Comparison of ENCODE assay signal across 8 cellular contexts in the genomic region with DNA sequence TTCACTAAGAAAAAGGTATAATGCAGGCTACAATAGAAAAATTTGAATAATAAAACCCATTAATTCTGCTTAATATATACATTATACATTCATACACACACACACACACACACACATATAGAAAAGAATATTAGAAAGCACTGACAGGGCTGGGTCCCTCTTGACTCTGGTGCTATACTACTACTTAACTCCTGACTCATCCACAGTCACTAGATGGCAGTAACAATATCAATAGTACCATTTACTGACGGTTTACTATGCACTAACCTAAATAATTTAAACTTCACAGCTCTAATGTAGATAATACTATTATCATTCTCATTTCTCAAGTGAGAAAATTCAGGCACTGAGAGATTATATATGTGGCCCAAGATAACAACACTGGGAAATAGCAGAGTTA.
DNase-seq lines count a peak whose midpoint lies in the region; ATAC-seq and TF ChIP-seq lines count a peak whose summit lies in the region.

No MANE protein-coding gene starts in this region.

- no peak overlapping the region for H3K9ac ChIP-seq in MM.1S (ENCODE audit: low read length)
- H3K9ac ChIP-seq in endodermal cell (ENCODE audit: extremely low read depth, low read length, poor library complexity, severe bottlenecking): no peak overlapping the region

- H3K9me3 ChIP-seq in MM.1S (replicated peaks; ENCODE audit: insufficient read depth, low read length): no peaks in the 10 kb centered on the region
- H3K9me3 ChIP-seq in endodermal cell (ENCODE audit: control insufficient read depth, low read length): peaks cover 12% of the 10 kb centered on the region

- no peak overlapping the region for H2AFZ ChIP-seq in MM.1S (ENCODE audit: low read length)

- H3K4me1 ChIP-seq in MM.1S (ENCODE audit: low read length) (no peaks in the 10 kb centered on the region), endodermal cell (ENCODE audit: control insufficient read depth, insufficient read depth, low read length) (no peaks in the 10 kb centered on the region)

- H3K4me2 ChIP-seq in MM.1S (ENCODE audit: low read depth, low read length): no peak overlapping the region

- no peaks in the 10 kb centered on the region for H3K79me2 ChIP-seq in MM.1S (ENCODE audit: low read length)

- H3K4me3 ChIP-seq in AG09309 (ENCODE audit: control insufficient read depth, low read depth, low read length) (no peak overlapping the region), MM.1S (ENCODE audit: low read length) (no peak overlapping the region), endodermal cell (ENCODE audit: low read length) (no peak overlapping the region), coronary artery (no peak overlapping the region)

- H3K9me3 Mint-ChIP-seq in endodermal cell: peaks cover 8% of the 10 kb centered on the region

- no peaks in the 10 kb centered on the region for H3K4me1 Mint-ChIP-seq in endodermal cell

- peaks cover 49% of the 10 kb centered on the region for H3K36me3 Mint-ChIP-seq in endodermal cell (ENCODE audit: low read depth)

- H4K20me1 ChIP-seq in MM.1S (ENCODE audit: insufficient read depth, low read length): no peaks in the 10 kb centered on the region

- H3K27me3 ChIP-seq in MM.1S (replicated peaks; ENCODE audit: insufficient read depth, low read length) (no peaks in the 10 kb centered on the region), endodermal cell (ENCODE audit: control insufficient read depth, insufficient read depth, low read length, poor library complexity, severe bottlenecking) (no peaks in the 10 kb centered on the region)

- ATAC-seq in GM18868 (IDR thresholded peaks at IDR 0.05; ENCODE audit: unreplicated experiment): peak; percentile 79

- peak; percentile 20 for TF ChIP-seq CTCF in AG09309 (IDR thresholded peaks at IDR 0.05; ENCODE audit: control insufficient read depth, insufficient read depth, low read depth, low read length, missing control alignments)
- TF ChIP-seq CTCF in MM.1S (IDR thresholded peaks at IDR 0.05; ENCODE audit: low read length): peak; percentile 26
- TF ChIP-seq CTCF in endodermal cell (conservative IDR thresholded peaks at IDR 0.05): peak; percentile 63
- TF ChIP-seq CTCF in coronary artery (IDR thresholded peaks at IDR 0.05): no peak

- no peak overlapping the region for H3K27ac Mint-ChIP-seq in endodermal cell

- H3K27me3 Mint-ChIP-seq in endodermal cell (ENCODE audit: insufficient read depth): no peaks in the 10 kb centered on the region

- H3K9me2 ChIP-seq in MM.1S (replicated peaks; ENCODE audit: insufficient read depth, low read length): no peaks in the 10 kb centered on the region

- WGBS in endodermal cell (ENCODE audit: insufficient coverage in 1 of 2, insufficient read length in 1 of 2), 2 experiments: 73% methylated on average over 1 of the region's 1 CpG; no CpG with 5 or more reads in 1 of the 2 experiments

- H3K27ac ChIP-seq in MM.1S (ENCODE audit: low read length) (no peak overlapping the region), endodermal cell (ENCODE audit: low read depth, low read length) (no peak overlapping the region), coronary artery (no peak overlapping the region)

- H3K4me3 Mint-ChIP-seq in endodermal cell: no peak overlapping the region

- H3K36me3 ChIP-seq in MM.1S (replicated peaks; ENCODE audit: insufficient read depth, low read length): no peaks in the 10 kb centered on the region; the same call in 1 of the 2 replicates
- H3K36me3 ChIP-seq in endodermal cell (ENCODE audit: control insufficient read depth, insufficient read depth, low read length): peaks cover 54% of the 10 kb centered on the region

- DNase-seq in AG09309 (ENCODE audit: low read depth) (peak; percentile 1), MM.1S (no peak), endodermal cell (no peak), UCSD-AML1 (lab: John Stamatoyannopoulos, UW; ENCODE audit: unreplicated experiment) (no peak), NCI-H1930 (lab: John Stamatoyannopoulos, UW) (no peak), coronary artery (ENCODE audit: low spot score) (no peak), Ammon's horn (ENCODE audit: low spot score) (no peak)

- no peaks in the 10 kb centered on the region for H3F3A ChIP-seq in MM.1S (ENCODE audit: insufficient read depth, low read length)
